ENCODE assay signal across 8 cellular contexts in the genomic region with DNA sequence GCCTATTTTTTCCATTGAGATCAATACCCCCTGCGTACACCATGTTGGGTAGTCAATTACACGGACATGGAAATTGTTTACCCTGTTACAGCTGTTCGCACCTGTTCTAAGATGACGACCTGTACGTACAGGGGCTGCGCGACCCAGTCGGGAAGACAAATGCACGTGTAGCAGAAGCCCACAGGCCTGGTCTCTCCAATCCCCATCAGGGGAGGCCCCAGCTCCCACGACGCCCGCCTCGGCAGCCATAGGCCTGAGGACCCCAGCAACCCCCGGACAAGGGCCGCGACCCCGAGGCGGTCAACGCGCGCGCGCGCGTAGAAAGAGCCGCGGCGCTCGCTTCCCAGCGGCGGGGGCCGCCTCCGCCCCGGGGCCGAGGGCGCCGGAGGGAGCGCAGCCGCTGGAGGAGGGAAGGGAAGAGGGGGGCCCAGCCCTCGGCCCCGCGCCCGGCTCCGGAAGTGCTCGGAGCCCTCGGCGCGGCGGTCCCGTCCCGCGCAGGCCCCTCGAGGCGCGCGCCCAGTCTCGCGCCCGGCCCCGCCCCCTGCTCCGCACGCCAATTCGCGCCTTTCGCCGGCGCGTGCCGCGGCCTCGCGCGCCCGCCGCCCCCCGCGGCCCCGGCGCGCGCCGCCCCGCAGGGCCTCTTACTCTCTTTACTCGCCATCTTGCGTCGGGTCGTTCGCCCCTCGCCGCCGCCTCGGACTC. TPM values are rescaled to one million over a fixed set of nuclear protein-coding genes. Genes with fewer than 3 reads are reported as not detected.
A peak's percentile ranks its signal among the peaks of the same experiment; 100 is the strongest.
DNase-seq lines count a peak whose midpoint lies in the region; ATAC-seq and TF ChIP-seq lines count a peak whose summit lies in the region.

No MANE protein-coding gene starts in this region.

- peak overlapping the region; percentile 94 for H2AK9ac ChIP-seq in IMR-90 (replicated peaks; ENCODE audit: low read depth, low read length, poor library complexity)

- BruUV-seq in IMR-90 (replicated peaks; lab: Mats Ljungman, UMichigan) (no TSS peak), mammary epithelial cell (replicated peaks; lab: Mats Ljungman, UMichigan) (no TSS peak)

- in situ Hi-C loops in IMR-90 (cut with MboI; ENCODE audit: low sequenced_read_pairs) (no loop called here), mammary epithelial cell (cut with MboI; ENCODE audit: low sequenced_read_pairs in 2 of 2) (no loop called here)

- CTCF ChIA-PET in IMR-90 (lab: Yijun Ruan, JAX) (no interaction called here), mammary epithelial cell (lab: Charles Lee; ENCODE audit: low non-redundant PET) (interaction anchor here (0.6 kb wide), 1 partner anchor 390 kb away, joined by 6 read pairs; no protein-coding TSS in a partner anchor)

- H3K9ac ChIP-seq in ES-I3 (ENCODE audit: low read depth, low read length) (peak overlapping the region; percentile 99), IMR-90 (ENCODE audit: low read depth, low read length) (peak overlapping the region; percentile 79), mammary epithelial cell (ENCODE audit: insufficient read depth, low read length) (peak overlapping the region; percentile 69)

- DNase-seq in IMR-90, result peak; percentile 18
- DNase-seq in T-helper 1 cell, result peak in 4 of 5 donors; percentile 30 to 61 (median 43)
- peak; percentile 9 for DNase-seq in mammary epithelial cell
- no peak for DNase-seq in kidney epithelial cell (ENCODE audit: low read depth)
- DNase-seq in stimulated activated CD4-positive, alpha-beta T cell treated with anti-CD3 and anti-CD28 coated beads, Interleukin-4, amount 100 ng/mL, for 4 hours, result peak; percentile 24 to 45
- DNase-seq in SKM-1 treated with dmso at 0.1 percent for 144 hours (lab: John Stamatoyannopoulos, UW; ENCODE audit: unreplicated experiment), result no peak

- peak overlapping the region; percentile 63 for H3K56ac ChIP-seq in IMR-90 (ENCODE audit: extremely low read depth, insufficient read depth, low read length)

- dilution Hi-C loops in IMR-90 (cut with HindIII; ENCODE audit: low sequenced_read_pairs, unreplicated experiment), result no loop called here
- dilution Hi-C loops in mammary epithelial cell (cut with HindIII; ENCODE audit: low sequenced_read_pairs), result no loop called here

- peak overlapping the region; percentile 66 for H3K4me3 ChIP-seq in IMR-90 (ENCODE audit: insufficient read depth, low read depth, low read length)
- peak overlapping the region; percentile 60 to 89 (median 76) for H3K4me3 ChIP-seq in mammary epithelial cell (replicated peaks in 1 of 3; ENCODE audit: insufficient read depth in 1 of 3, low read depth in 2 of 3, low read length in 3 of 3)
- H3K4me3 ChIP-seq in kidney epithelial cell (ENCODE audit: low read depth, low read length), result peak overlapping the region; percentile 90

- H3K14ac ChIP-seq in IMR-90 (replicated peaks; ENCODE audit: low read depth, low read length), result peak overlapping the region; percentile 66; the same call in 1 of the 2 replicates

- H2BK5ac ChIP-seq in IMR-90 (ENCODE audit: low read depth, low read length, poor library complexity, severe bottlenecking), result peak overlapping the region; percentile 34

- no peaks in the 10 kb centered on the region for H3K9me3 ChIP-seq in ES-I3 (ENCODE audit: control insufficient read depth, insufficient read depth, low read length)
- H3K9me3 ChIP-seq in IMR-90 (ENCODE audit: control insufficient read depth, insufficient read depth, low read length), result no peaks in the 10 kb centered on the region
- H3K9me3 ChIP-seq in mammary epithelial cell (replicated peaks; ENCODE audit: insufficient read depth, low read length), result no peaks in the 10 kb centered on the region

- no peak overlapping the region for H4K5ac ChIP-seq in IMR-90 (ENCODE audit: low read depth, low read length)

- H3K27me3 ChIP-seq in IMR-90 (ENCODE audit: control insufficient read depth, insufficient read depth, low read length) (peaks cover 6% of the 10 kb centered on the region; the same call in 1 of the 2 replicates), mammary epithelial cell (ENCODE audit: insufficient read depth, low read length) (no peaks in the 10 kb centered on the region), kidney epithelial cell (ENCODE audit: control insufficient read depth, insufficient read depth, low read length) (peaks cover 10% of the 10 kb centered on the region)

- H3K4me2 ChIP-seq in IMR-90 (ENCODE audit: low read depth, low read length) (peak overlapping the region; percentile 96), mammary epithelial cell (ENCODE audit: insufficient read depth, low read depth, low read length) (peak overlapping the region; percentile 79)

- H2BK15ac ChIP-seq in IMR-90 (ENCODE audit: low read depth, low read length), result no peak overlapping the region

- H4K8ac ChIP-seq in IMR-90 (ENCODE audit: low read depth in 2 of 2, low read length in 2 of 2), result peak overlapping the region in 1 of 2 experiments; percentile 63; a peak in 2 of 4 replicates

- TF ChIP-seq POLR2A in IMR-90 (IDR thresholded peaks at IDR 0.05; ENCODE audit: low read depth, low read length), result no peak

- H3K18ac ChIP-seq in IMR-90 (ENCODE audit: low read depth, low read length), result no peak overlapping the region; the same call in 1 of the 2 replicates

- peak overlapping the region; percentile 65 for H3K27ac ChIP-seq in IMR-90 (ENCODE audit: insufficient read depth, low read length)
- peak overlapping the region; percentile 75 for H3K27ac ChIP-seq in mammary epithelial cell (ENCODE audit: insufficient read depth, low read depth, low read length)

- no peak for TF ChIP-seq RAD21 in IMR-90 (IDR thresholded peaks at IDR 0.05; ENCODE audit: low read length)

- H3K4ac ChIP-seq in IMR-90 (ENCODE audit: low read depth, low read length), result peak overlapping the region; percentile 49

- 0 out of 2 replicates have a peak overlapping the region, but pooled peaks have one; percentile 15 for H2AK5ac ChIP-seq in IMR-90 (ENCODE audit: low read depth, low read length)

- intact Hi-C loops in IMR-90 (cut with micrococcal nuclease) (loop anchor here (1.0 to 5.0 kb wide), 2 partner anchors 32 to 42 kb away; no protein-coding TSS in a partner anchor), mammary epithelial cell (cut with micrococcal nuclease) (loop anchor here (2.0 kb wide), 1 partner anchor 43 kb away; no protein-coding TSS in a partner anchor)

- WGBS in IMR-90 (ENCODE audit: extremely low coverage in 2 of 2, insufficient read length in 1 of 2), 2 experiments, result 3% methylated on average over 29 of the region's 92 CpGs; no CpG with 5 or more reads in 1 of the 2 experiments
- WGBS in mammary epithelial cell (ENCODE audit: low coverage, missing lambda C conversion rate), result 13% methylated on average over 6 of the region's 92 CpGs

- peak; percentile 62 for ATAC-seq in GM21528 (IDR thresholded peaks at IDR 0.05; ENCODE audit: low FRiP score, unreplicated experiment)
- peak; percentile 37 for ATAC-seq in IMR-90 (ENCODE audit: low read depth)

- no peak overlapping the region for H2BK120ac ChIP-seq in IMR-90 (ENCODE audit: low read depth, low read length)

- POLR2A ChIA-PET in IMR-90 (lab: Charles Lee; ENCODE audit: unreplicated experiment), result no interaction called here

- H3K79me1 ChIP-seq in IMR-90 (ENCODE audit: low read depth in 1 of 2, low read length in 2 of 2), result peaks cover 3 to 18% of the 10 kb centered on the region in 2 experiments; a peak in 2 of 4 replicates

- H3K36me3 ChIP-seq in ES-I3 (ENCODE audit: insufficient read depth, low read length), result peaks cover 9% of the 10 kb centered on the region; the same call in 1 of the 2 replicates
- H3K36me3 ChIP-seq in IMR-90 (ENCODE audit: control insufficient read depth, insufficient read depth, low read length), result no peaks in the 10 kb centered on the region
- peaks cover 4% of the 10 kb centered on the region for H3K36me3 ChIP-seq in mammary epithelial cell (ENCODE audit: insufficient read depth, low read length)
- H3K36me3 ChIP-seq in kidney epithelial cell (ENCODE audit: control insufficient read depth, insufficient read depth, low read length), result no peaks in the 10 kb centered on the region

- peaks cover 12% of the 10 kb centered on the region; the same call in 1 of the 2 replicates for H3K4me1 ChIP-seq in ES-I3 (ENCODE audit: insufficient read depth, low read length)
- peaks cover 8% of the 10 kb centered on the region for H3K4me1 ChIP-seq in IMR-90 (ENCODE audit: control insufficient read depth, insufficient read depth, low read length)
- H3K4me1 ChIP-seq in mammary epithelial cell (ENCODE audit: insufficient read depth, low read length), result peaks cover 22% of the 10 kb centered on the region

- H2AFZ ChIP-seq in IMR-90 (replicated peaks; ENCODE audit: low read length, poor library complexity) (peak overlapping the region; percentile 96), mammary epithelial cell (ENCODE audit: low read depth, low read length) (peak overlapping the region; percentile 86)

- H4K91ac ChIP-seq in IMR-90 (ENCODE audit: insufficient read depth, low read depth, low read length), result peak overlapping the region; percentile 62

- 0 out of 2 replicates have a peak overlapping the region, but pooled peaks have one; percentile 65 for H3K23ac ChIP-seq in IMR-90 (ENCODE audit: low read depth, low read length)

- H3K9me1 ChIP-seq in IMR-90 (ENCODE audit: insufficient read depth, low read length), result no peaks in the 10 kb centered on the region; the same call in 1 of the 2 replicates

- H4K20me1 ChIP-seq in IMR-90 (ENCODE audit: insufficient read depth, low read length), result peaks cover 42% of the 10 kb centered on the region
- H4K20me1 ChIP-seq in mammary epithelial cell (ENCODE audit: insufficient read depth, low read length), result no peaks in the 10 kb centered on the region

- H3K79me2 ChIP-seq in mammary epithelial cell (ENCODE audit: insufficient read depth, low read length), result peaks cover 52% of the 10 kb centered on the region

- H2BK20ac ChIP-seq in IMR-90 (ENCODE audit: low read depth, low read length), result no peak overlapping the region

- TF ChIP-seq CTCF in IMR-90 (conservative IDR thresholded peaks at IDR 0.05; ENCODE audit: low read depth, low read length), result no peak
- no peak for TF ChIP-seq CTCF in mammary epithelial cell (conservative IDR thresholded peaks at IDR 0.05 in 1 of 2, IDR thresholded peaks at IDR 0.05 in 1 of 2; ENCODE audit: extremely low read depth in 1 of 2, insufficient read depth in 1 of 2, low read depth in 1 of 2, low read length in 2 of 2)
- no peak for TF ChIP-seq CTCF in kidney epithelial cell (IDR thresholded peaks at IDR 0.05; ENCODE audit: insufficient read depth, low read length, poor library complexity, severe bottlenecking)

TF ChIP-seq in IMR-90, 13 proteins besides CTCF, POLR2A, EP300 and RAD21 (continues in another document):
- TF ChIP-seq CHD1 (IDR thresholded peaks at IDR 0.05; ENCODE audit: low read depth, low read length), result no peak

RNA-seq across cellular contexts. Expression of a gene that starts 0.6 kb away (rescaled TPM):
- 132 and 147 TPM in 2 replicates for total RNA-seq in IMR-90 (2012; rRNA removed)
- 116 and 149 TPM in 2 replicates for polyA plus RNA-seq in IMR-90 (2012; rRNA removed)
- 44.7 and 152 TPM in 2 replicates for polyA plus RNA-seq in IMR-90 (2012; cell fraction: cytosol; rRNA removed)
- polyA plus RNA-seq in IMR-90 (2012; cell fraction: nucleus; rRNA removed; ENCODE audit: low replicate concordance), result 23.9 and 112 TPM in 2 replicates
- 100 to 1,000 TPM in 1 of 2 donors, 10 to 100 TPM in 1; 95.9 to 170 TPM for total RNA-seq in mammary epithelial cell
- 147 TPM for polyA plus RNA-seq in mammary epithelial cell
- 119 TPM for polyA minus RNA-seq in mammary epithelial cell
- total RNA-seq in kidney epithelial cell, result 77.4 and 80.6 TPM in 2 replicates

Comparison
In these comparisons a context has a peak if more than half of its experiments do, and no peak if none do; other contexts are left out.
1. DNase-seq: peak in IMR-90 (single experiment), T-helper 1 cell (4 of 5), mammary epithelial cell (single experiment) and stimulated activated CD4-positive, alpha-beta T cell treated with anti-CD3 and anti-CD28 coated beads, Interleukin-4, amount 100 ng/mL, for 4 hours (2 of 2); none in kidney epithelial cell (single experiment) and SKM-1 treated with dmso at 0.1 percent for 144 hours (single experiment).
2. Peak in every context shown above with its lines, with median percentiles within 50 percentile points of each other: H3K9ac ChIP-seq and H3K4me3 ChIP-seq.